Comparison of ENCODE assay signal across 18 cellular contexts in genomic region chr11:12798609-12799011, GRCh38.
A peak's percentile ranks its signal among the peaks of the same experiment; 100 is the strongest.
DNase-seq lines count a peak whose midpoint lies in the region; ATAC-seq and TF ChIP-seq lines count a peak whose summit lies in the region.
"Had no signal": no experiment of that assay in that cellular context is flagged by ENCODE, and none has a peak within 500 bp of the region (broad histone marks: within the 10 kb centered on the region; RNA-seq: fewer than 3 reads in every experiment).

No MANE protein-coding gene starts in this region.

- DNase-seq in NCI-H345 treated with DMSO at 0.1 percent for 48 hours (lab: John Stamatoyannopoulos, UW; ENCODE audit: unreplicated experiment) (peak; percentile 13), NCI-H345 (lab: John Stamatoyannopoulos, UW) (no peak), amniotic epithelial cell (ENCODE audit: low read depth) (peak; percentile 74), mucosa of descending colon (peak in 1 of 3 donors; percentile 23), uterus (no peak), dedifferentiated amniotic fluid mesenchymal stem cell (ENCODE audit: extremely low spot score) (no peak)
- DNase-seq in central memory CD4-positive, alpha-beta T cell = no peak
- DNase-seq: activated CD4-positive, alpha-beta T cell treated with anti-CD3 and anti-CD28 coated beads for 48 hours; activated naive CD8-positive, alpha-beta T cell treated with anti-CD3 and anti-CD28 coated beads, Interleukin-2, amount 50 U/mL, for 24 hours; activated T-cell treated with anti-CD3 and anti-CD28 coated beads, Interleukin-2, amount 50 U/mL, for 24 hours; COR-L47; heart left ventricle; NCI-H2107; nephron progenitor cell; SW 1271 had no signal

- peak overlapping the region; percentile 1 to 44 for H3K27ac ChIP-seq in uterus

- H3K4me1 ChIP-seq in mucosa of descending colon (ENCODE audit: low read depth) = peaks cover 33% of the 10 kb centered on the region
- H3K4me1 ChIP-seq in uterus = peaks cover 0 to 5% of the 10 kb centered on the region in 2 donors

- TF ChIP-seq CTCF in mucosa of descending colon (IDR thresholded peaks at IDR 0.05) (no peak), uterus (IDR thresholded peaks at IDR 0.05) (no peak)

- TF ChIP-seq POLR2A in uterus (IDR thresholded peaks at IDR 0.05) = no peak

- ATAC-seq in mucosa of descending colon (peak; percentile 17), GM19035 (IDR thresholded peaks at IDR 0.05; ENCODE audit: unreplicated experiment) (no peak)
- ATAC-seq: activated naive CD8-positive, alpha-beta T cell treated with anti-CD3 and anti-CD28 coated beads, Interleukin-2, amount 50 U/mL, for 24 hours; heart left ventricle; left lobe of liver had no signal

- H3K36me3 ChIP-seq in mucosa of descending colon (ENCODE audit: low read depth) = no peaks in the 10 kb centered on the region
- H3K36me3 ChIP-seq in uterus = no peaks in the 10 kb centered on the region

- intact Hi-C loops in mucosa of descending colon (cut with DNase I, micrococcal nuclease) = no loop called here
- intact Hi-C loops in uterus (cut with DNase I; ENCODE audit: low total_unique reads) = no loop called here

- H3K9me3 ChIP-seq in mucosa of descending colon (no peaks in the 10 kb centered on the region), uterus (no peaks in the 10 kb centered on the region)
- H3K9me3 ChIP-seq: heart left ventricle had no signal

- H3K4me3 ChIP-seq in mucosa of descending colon (no peak overlapping the region), uterus (no peak overlapping the region)
- H3K4me3 ChIP-seq: heart left ventricle, skin epidermis had no signal

- no peaks in the 10 kb centered on the region for H3K27me3 ChIP-seq in uterus
- H3K27me3 ChIP-seq: heart left ventricle had no signal

Comparison
In these comparisons a context has a peak if more than half of its experiments do, and no peak if none do; other contexts are left out.
1. DNase-seq: peak in NCI-H345 treated with DMSO at 0.1 percent for 48 hours (single experiment) and amniotic epithelial cell (single experiment); none in NCI-H345 (single experiment), uterus (0 of 2), central memory CD4-positive, alpha-beta T cell (single experiment) and dedifferentiated amniotic fluid mesenchymal stem cell (single experiment).